In the genomic region with DNA sequence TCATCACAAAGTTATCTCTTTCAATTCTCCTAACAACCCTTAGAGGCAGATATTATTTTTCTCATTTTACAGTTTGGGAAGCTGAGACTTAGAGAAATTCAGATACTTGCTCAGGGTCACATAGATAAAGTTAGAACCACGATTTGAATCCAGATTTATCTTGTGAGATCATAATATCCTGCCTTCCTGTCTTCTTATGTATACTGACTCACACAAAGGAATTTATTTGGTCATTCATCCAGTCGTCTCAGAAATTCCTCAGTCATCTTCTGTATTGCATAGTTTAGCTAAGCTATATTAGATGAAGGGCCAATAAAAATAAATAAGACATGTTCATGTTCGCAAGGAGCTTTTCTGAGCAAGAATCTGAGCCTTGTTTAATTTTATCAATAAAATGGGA, we compare ENCODE assay signal across 1 cellular context.
TF ChIP-seq lines count a peak whose summit lies in the region.

No MANE protein-coding gene starts in this region.

TF ChIP-seq in SK-N-SH, 30 proteins besides CTCF, POLR2A, EP300 and RAD21 (continued from another document):
- TF ChIP-seq PBX3 (IDR thresholded peaks at IDR 0.05) (peak; percentile 64), TCF12 (IDR thresholded peaks at IDR 0.05) (peak; percentile 77), REST (IDR thresholded peaks at IDR 0.05; ENCODE audit: low read depth, low read length) (no peak), SMC3 (IDR thresholded peaks at IDR 0.05; ENCODE audit: low read depth, low read length) (no peak), RCOR1 (IDR thresholded peaks at IDR 0.05; ENCODE audit: low read length) (no peak), SIN3A (IDR thresholded peaks at IDR 0.05; ENCODE audit: borderline replicate concordance, low read depth, low read length) (no peak), TEAD4 (IDR thresholded peaks at IDR 0.05; ENCODE audit: borderline replicate concordance, insufficient read depth) (peak; percentile 86), MEF2A (IDR thresholded peaks at IDR 0.05; ENCODE audit: borderline replicate concordance, low read depth) (peak; percentile 64; the same call in 1 of the 2 replicates), RFX5 (IDR thresholded peaks at IDR 0.05; ENCODE audit: low read length) (no peak), TAF1 (IDR thresholded peaks at IDR 0.05; ENCODE audit: borderline replicate concordance, low read depth, low read length) (no peak), GATA2 (CRISPR knock-in tag; IDR thresholded peaks at IDR 0.05) (no peak), FOXM1 (IDR thresholded peaks at IDR 0.05; ENCODE audit: low read depth) (no peak)
- TF ChIP-seq, protein P1, sequence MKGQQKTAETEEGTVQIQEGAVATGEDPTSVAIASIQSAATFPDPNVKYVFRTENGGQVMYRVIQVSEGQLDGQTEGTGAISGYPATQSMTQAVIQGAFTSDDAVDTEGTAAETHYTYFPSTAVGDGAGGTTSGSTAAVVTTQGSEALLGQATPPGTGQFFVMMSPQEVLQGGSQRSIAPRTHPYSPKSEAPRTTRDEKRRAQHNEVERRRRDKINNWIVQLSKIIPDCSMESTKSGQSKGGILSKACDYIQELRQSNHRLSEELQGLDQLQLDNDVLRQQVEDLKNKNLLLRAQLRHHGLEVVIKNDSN (IDR thresholded peaks at IDR 0.05; ENCODE audit: borderline replicate concordance, low read depth) = no peak
